In genomic region chr7:567305-567883, GRCh38 we compare ENCODE assay signal across 3 cellular contexts.
TF ChIP-seq lines count a peak whose summit lies in the region.

No MANE protein-coding gene starts in this region.

TF ChIP-seq in HepG2, 621 proteins besides CTCF, POLR2A, EP300 and RAD21:
- TF ChIP-seq CREB1 (IDR thresholded peaks at IDR 0.05) (peak; percentile 92), CREB1 (CRISPR knock-in tag; IDR thresholded peaks at IDR 0.05) (no peak), ZNF576 (CRISPR knock-in tag; IDR thresholded peaks at IDR 0.05) (no peak), ZNF552 (CRISPR knock-in tag; IDR thresholded peaks at IDR 0.05; ENCODE audit: borderline replicate concordance) (no peak), ZBTB46 (CRISPR knock-in tag; IDR thresholded peaks at IDR 0.05; ENCODE audit: borderline replicate concordance) (no peak)
TF ChIP-seq in HepG2: peak in this region for 1.

TF ChIP-seq in GM12878, 131 proteins besides CTCF, POLR2A, EP300 and RAD21:
- TF ChIP-seq POLR2AphosphoS5 (IDR thresholded peaks at IDR 0.05; ENCODE audit: low read length), result no peak
- TF ChIP-seq HSF1 (IDR thresholded peaks at IDR 0.05; ENCODE audit: low read depth, low read length), result no peak
- TF ChIP-seq PML (IDR thresholded peaks at IDR 0.05; ENCODE audit: low read length), result no peak
- TF ChIP-seq FOXK2 (IDR thresholded peaks at IDR 0.05), result no peak
- no peak for TF ChIP-seq IKZF1 (conservative IDR thresholded peaks at IDR 0.05)
- no peak for TF ChIP-seq ZBTB4 (CRISPR knock-in tag; IDR thresholded peaks at IDR 0.05)
- TF ChIP-seq E2F4 (IDR thresholded peaks at IDR 0.05; ENCODE audit: low read depth, low read length), result no peak
- no peak for TF ChIP-seq MTA2 (IDR thresholded peaks at IDR 0.05; ENCODE audit: low read depth)
- TF ChIP-seq IRF4 (IDR thresholded peaks at IDR 0.05; ENCODE audit: low read depth, low read length), result no peak
- no peak for TF ChIP-seq CBFB (IDR thresholded peaks at IDR 0.05; ENCODE audit: low read depth)
- no peak for TF ChIP-seq DPF2 (IDR thresholded peaks at IDR 0.05)
- no peak for TF ChIP-seq ELK1 (IDR thresholded peaks at IDR 0.05; ENCODE audit: low read depth, low read length)
- no peak for TF ChIP-seq SMAD5 (IDR thresholded peaks at IDR 0.05; ENCODE audit: low read depth)
- no peak for TF ChIP-seq NR2F1 (conservative IDR thresholded peaks at IDR 0.05)

TF ChIP-seq in GM23338, 12 proteins besides CTCF, POLR2A, EP300 and RAD21:
- TF ChIP-seq REST (IDR thresholded peaks at IDR 0.05; ENCODE audit: unreplicated experiment) (no peak), ZNF331 (CRISPR knock-in tag; IDR thresholded peaks at IDR 0.05; ENCODE audit: low read depth) (no peak), EZH2phosphoT487 (IDR thresholded peaks at IDR 0.05; ENCODE audit: unreplicated experiment) (no peak), ETS1 (IDR thresholded peaks at IDR 0.05) (no peak), POLR2AphosphoS5 (IDR thresholded peaks at IDR 0.05; ENCODE audit: low read depth) (no peak), NANOG (IDR thresholded peaks at IDR 0.05; ENCODE audit: borderline replicate concordance) (no peak), ZNF462 (CRISPR knock-in tag; IDR thresholded peaks at IDR 0.05) (no peak), ZNF114 (CRISPR knock-in tag; IDR thresholded peaks at IDR 0.05) (no peak), JUNB (IDR thresholded peaks at IDR 0.05; ENCODE audit: unreplicated experiment) (no peak), EZH2 (IDR thresholded peaks at IDR 0.05; ENCODE audit: low read depth, unreplicated experiment) (no peak), CREB1 (CRISPR knock-in tag; IDR thresholded peaks at IDR 0.05; ENCODE audit: low read depth) (no peak), STAT1 (IDR thresholded peaks at IDR 0.05; ENCODE audit: unreplicated experiment) (no peak)
